ENCODE assay signal across 9 cellular contexts in the genomic region with DNA sequence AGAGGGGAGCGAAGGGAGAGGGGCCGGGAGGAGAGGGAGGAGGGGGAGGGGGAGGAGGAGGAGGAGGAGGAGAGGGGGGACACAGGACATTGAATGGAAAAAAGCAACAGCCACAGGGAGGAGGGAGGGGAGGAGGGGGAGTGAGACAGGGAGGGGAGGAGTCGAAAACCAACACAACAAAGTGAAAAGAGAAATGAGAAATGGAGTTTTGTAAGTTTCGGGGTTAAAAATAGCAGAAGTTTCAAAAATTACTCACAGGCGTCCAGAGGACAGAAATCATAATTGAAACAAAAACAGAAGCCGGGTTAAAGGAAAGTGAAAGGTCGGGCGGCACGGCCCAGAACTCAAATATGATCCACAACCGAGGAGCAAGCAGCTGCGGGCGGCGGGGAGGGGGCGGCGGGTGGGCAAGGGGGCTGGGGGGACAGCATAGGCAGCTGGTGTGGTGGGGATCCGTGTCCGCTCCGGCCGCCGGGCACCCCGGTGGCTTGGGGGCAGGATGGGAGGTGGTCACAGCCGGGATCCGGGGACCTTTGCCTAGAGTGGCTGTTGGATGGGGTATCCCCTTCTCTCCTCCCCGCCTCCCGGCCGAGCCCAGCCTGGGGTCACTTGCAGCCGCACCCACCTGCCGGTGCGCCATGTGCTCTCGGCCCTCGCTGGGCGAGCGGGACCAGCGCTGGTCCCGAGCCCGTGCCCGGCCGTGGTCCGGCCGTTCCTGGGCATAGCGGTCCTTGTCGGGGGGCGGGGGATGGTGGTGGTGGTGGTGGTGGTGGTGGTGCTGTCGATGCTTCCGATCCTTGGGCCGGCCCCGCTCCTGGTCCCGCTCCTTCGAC. TPM values are rescaled to one million over a fixed set of nuclear protein-coding genes. Genes with fewer than 3 reads are reported as not detected.
DNase-seq lines count a peak whose midpoint lies in the region; ATAC-seq and TF ChIP-seq lines count a peak whose summit lies in the region.
"Had no signal": no experiment of that assay in that cellular context is flagged by ENCODE, and none has a peak within 500 bp of the region (broad histone marks: within the 10 kb centered on the region; RNA-seq: fewer than 3 reads in every experiment).

No MANE protein-coding gene starts in this region.

- in situ Hi-C loops in KBM-7 (cut with MboI; ENCODE audit: low pct_unique_long_range_greater_than_20kb, low sequenced_read_pairs) (no loop called here), transverse colon (cut with MboI; ENCODE audit: low pct_ligation_motif_present in 1 of 4, low pct_unique_long_range_greater_than_20kb in 1 of 4, low sequenced_read_pairs in 3 of 4) (no loop called here)

- H3K27ac ChIP-seq in breast epithelium (peak overlapping the region; percentile 92 to 99), transverse colon (peak overlapping the region; percentile 25 to 70 (median 58))

- H3K36me3 ChIP-seq in breast epithelium (no peaks in the 10 kb centered on the region), transverse colon (no peaks in the 10 kb centered on the region)

- POLR2A ChIA-PET in MCF 10A (lab: Yijun Ruan, JAX), result no interaction called here

- H3K27ac Mint-ChIP-seq in MCF 10A (ENCODE audit: low read depth, unreplicated experiment), result no peak overlapping the region

- H3K4me3 ChIP-seq in breast epithelium, result peak overlapping the region; percentile 56 to 88 (median 62)
- H3K4me3 ChIP-seq in transverse colon, result peak overlapping the region; percentile 22 to 52 (median 36)
- H3K4me3 ChIP-seq: A549 had no signal

- TF ChIP-seq EP300 in transverse colon (IDR thresholded peaks at IDR 0.05; ENCODE audit: low read depth), result no peak

- intact Hi-C loops in breast epithelium (cut with DNase I; ENCODE audit: low total_unique reads), result no loop called here
- intact Hi-C loops in MCF 10A (cut with micrococcal nuclease), result no loop called here
- intact Hi-C loops in transverse colon (cut with DNase I; ENCODE audit: low total_unique reads), result no loop called here

- ATAC-seq in esophagus mucosa, result peak; percentile 22
- ATAC-seq: A549 had no signal

- TF ChIP-seq CTCF in breast epithelium (IDR thresholded peaks at IDR 0.05), result no peak
- TF ChIP-seq CTCF in MCF 10A (IDR thresholded peaks at IDR 0.05; ENCODE audit: unreplicated experiment), result no peak
- TF ChIP-seq CTCF in transverse colon (IDR thresholded peaks at IDR 0.05), result no peak

- H3K9me3 Mint-ChIP-seq in MCF 10A (ENCODE audit: unreplicated experiment), result no peaks in the 10 kb centered on the region

- DNase-seq in breast epithelium (ENCODE audit: low spot score in 2 of 2), result peak in 1 of 2 donors; percentile 50
- DNase-seq in MCF 10A (ENCODE audit: unreplicated experiment), result no peak
- peak; percentile 86 for DNase-seq in KBM-7
- peak; percentile 82 for DNase-seq in activated CD8-positive, alpha-beta memory T cell treated with anti-CD3 and anti-CD28 coated beads for 24 hours
- DNase-seq in non-pigmented ciliary epithelial cell (ENCODE audit: low read depth), result peak; percentile 11
- DNase-seq in transverse colon, result peak; percentile 44
- no peak for DNase-seq in ecto neural progenitor cell (ENCODE audit: low spot score)

- H3K4me3 Mint-ChIP-seq in MCF 10A (ENCODE audit: unreplicated experiment), result no peak overlapping the region

- TF ChIP-seq POLR2A in breast epithelium (IDR thresholded peaks at IDR 0.05) (no peak), transverse colon (IDR thresholded peaks at IDR 0.05) (no peak)

- no peaks in the 10 kb centered on the region for H3K36me3 Mint-ChIP-seq in MCF 10A (ENCODE audit: insufficient read depth, unreplicated experiment)

- CTCF ChIA-PET in MCF 10A (lab: Yijun Ruan, JAX), result no interaction called here

- WGBS in transverse colon (ENCODE audit: low coverage in 1 of 2), 2 donors, result 36 to 37% methylated on average over 6 to 23 of the region's 49 CpGs

- H3K4me1 ChIP-seq in breast epithelium (no peaks in the 10 kb centered on the region), transverse colon (peaks cover 0 to 3% (median 0%) of the 10 kb centered on the region in 4 donors)
- H3K4me1 ChIP-seq: A549 had no signal

- H3K27me3 Mint-ChIP-seq in MCF 10A (ENCODE audit: insufficient read depth, unreplicated experiment), result no peaks in the 10 kb centered on the region

- no peaks in the 10 kb centered on the region for H3K4me1 Mint-ChIP-seq in MCF 10A (ENCODE audit: insufficient read depth, unreplicated experiment)

- no TSS peak for BruUV-seq in MCF 10A (replicated peaks; lab: Mats Ljungman, UMichigan)

- no peaks in the 10 kb centered on the region for H3K9me3 ChIP-seq in breast epithelium
- H3K9me3 ChIP-seq in transverse colon, result no peaks in the 10 kb centered on the region
- H3K9me3 ChIP-seq: A549 had no signal

- H3K27me3 ChIP-seq in breast epithelium (no peaks in the 10 kb centered on the region), transverse colon (no peaks in the 10 kb centered on the region)

RNA-seq across cellular contexts. Expression of gene IER2, which starts 58.1 kb away (rescaled TPM):
- total RNA-seq in breast epithelium (100 to 1,000 TPM in 1 of 3 donors, 10 to 100 TPM in 2; 20.6 to 146 (median 79.6) TPM), MCF 10A (2022) (63.0 and 92.3 TPM in 2 replicates), esophagus mucosa (97.7 TPM), transverse colon (100 to 1,000 TPM; 184 to 503 (median 244) TPM)

RNA-seq across cellular contexts. Expression of gene STX10, which starts 58.2 kb away (rescaled TPM):
- total RNA-seq in breast epithelium, result 10 to 100 TPM; 74.6 to 78.3 (median 75.2) TPM
- 35.2 and 37.9 TPM in 2 replicates for total RNA-seq in MCF 10A (2022)
- total RNA-seq in esophagus mucosa, result 46.0 TPM
- 100 to 1,000 TPM in 1 of 4 donors, 10 to 100 TPM in 3; 69.7 to 164 (median 84.2) TPM for total RNA-seq in transverse colon

Comparison
In these comparisons a context has a peak if more than half of its experiments do, and no peak if none do; other contexts are left out.
1. DNase-seq: peak in KBM-7 (single experiment), activated CD8-positive, alpha-beta memory T cell treated with anti-CD3 and anti-CD28 coated beads for 24 hours (single experiment), non-pigmented ciliary epithelial cell (single experiment) and transverse colon (single experiment); none in MCF 10A (single experiment) and ecto neural progenitor cell (single experiment).